In genomic region chrX:2848806-2849420, GRCh38 we compare ENCODE assay signal across 14 cellular contexts. TPM values are rescaled to one million over a fixed set of nuclear protein-coding genes. Genes with fewer than 3 reads are reported as not detected.
DNase-seq lines count a peak whose midpoint lies in the region; FAIRE-seq and TF ChIP-seq lines count a peak whose summit lies in the region.
"Had no signal": no experiment of that assay in that cellular context is flagged by ENCODE, and none has a peak within 500 bp of the region (broad histone marks: within the 10 kb centered on the region; RNA-seq: fewer than 3 reads in every experiment).

No MANE protein-coding gene starts in this region.

- CTCF ChIA-PET in A673 (lab: Charles Lee): no interaction called here

- peak; percentile 92 for FAIRE-seq in TTC549 (lab: Jason Lieb, UNC)
- FAIRE-seq: endothelial cell of umbilical vein had no signal

- H3K27ac ChIP-seq in A673 (ENCODE audit: low read depth, low read length, poor library complexity, severe bottlenecking): peak overlapping the region; percentile 43
- H3K27ac ChIP-seq in HUES48 (ENCODE audit: low read depth, low read length): peak overlapping the region; percentile 53
- H3K27ac ChIP-seq: Peyer's patch, spleen had no signal

- no peak for TF ChIP-seq CTCF in A673 (conservative IDR thresholded peaks at IDR 0.05; ENCODE audit: low read depth, low read length)

- no peaks in the 10 kb centered on the region for H3K9me3 ChIP-seq in A673 (ENCODE audit: low read depth, low read length, poor library complexity, severe bottlenecking)
- no peaks in the 10 kb centered on the region for H3K9me3 ChIP-seq in HUES48 (ENCODE audit: control insufficient read depth, insufficient read depth, low read length)
- H3K9me3 ChIP-seq: Peyer's patch had no signal

- intact Hi-C loops in A673 (cut with micrococcal nuclease; ENCODE audit: unreplicated experiment): no loop called here

- H3K4me1 ChIP-seq in A673 (ENCODE audit: insufficient read depth, low read length, poor library complexity, severe bottlenecking) (peaks cover 9% of the 10 kb centered on the region), HUES48 (ENCODE audit: control insufficient read depth, insufficient read depth, low read length) (peaks cover 21% of the 10 kb centered on the region)
- H3K4me1 ChIP-seq: Peyer's patch, spleen had no signal

- no peak overlapping the region for H3K4me3 ChIP-seq in A673 (ENCODE audit: low read depth, low read length, poor library complexity, severe bottlenecking)
- peak overlapping the region; percentile 23; the same call in 1 of the 2 replicates for H3K4me3 ChIP-seq in HUES48 (ENCODE audit: low read depth, low read length)
- H3K4me3 ChIP-seq: Peyer's patch, spleen had no signal

- H3K9ac ChIP-seq in HUES48 (ENCODE audit: low read depth, low read length): no peak overlapping the region

- H3K36me3 ChIP-seq in A673 (ENCODE audit: insufficient read depth, low read length, poor library complexity, severe bottlenecking) (peaks cover 7% of the 10 kb centered on the region), HUES48 (ENCODE audit: control insufficient read depth, insufficient read depth, low read length) (peaks cover 27% of the 10 kb centered on the region)
- H3K36me3 ChIP-seq: Peyer's patch, spleen had no signal

- POLR2A ChIA-PET in A673 (lab: Charles Lee; ENCODE audit: low non-redundant PET): no interaction called here

- H3K27me3 ChIP-seq in A673 (replicated peaks; ENCODE audit: insufficient read depth, low read depth, low read length, poor library complexity) (no peaks in the 10 kb centered on the region), HUES48 (ENCODE audit: control insufficient read depth, insufficient read depth, low read length) (no peaks in the 10 kb centered on the region)
- H3K27me3 ChIP-seq: Peyer's patch, spleen had no signal

- no TSS peak for BruUV-seq in A673 (replicated peaks; lab: Mats Ljungman, UMichigan)

- DNase-seq in A673 (ENCODE audit: low spot score) (peak; percentile 37), iris pigment epithelial cell (ENCODE audit: low read depth) (peak; percentile 81), NCI-H2081 (lab: John Stamatoyannopoulos, UW) (no peak), RKO (ENCODE audit: low spot score) (no peak), DMS53 (lab: John Stamatoyannopoulos, UW) (no peak), NCI-H1436 treated with DMSO at 0.1 percent for 48 hours (lab: John Stamatoyannopoulos, UW) (no peak)
- DNase-seq: activated CD4-positive, alpha-beta T cell treated with anti-CD3 and anti-CD28 coated beads, Interleukin-2, amount 10 ng/mL, durations not matched to agents 7 days and 5 days; activated naive CD8-positive, alpha-beta T cell treated with anti-CD3 and anti-CD28 coated beads for 36 hours; NCI-H1417 treated with DMSO at 0.1 percent for 48 hours; Peyer's patch; spleen had no signal

RNA-seq across cellular contexts. Expression of gene GYG2, which starts 20.2 kb away (rescaled TPM):
- 39.8 and 59.7 TPM in 2 replicates for total RNA-seq in A673 (2021)
- total RNA-seq: activated CD4-positive, alpha-beta T cell treated with anti-CD3 and anti-CD28 coated beads, Interleukin-2, amount 10 ng/mL, durations not matched to agents 7 days and 5 days; activated naive CD8-positive, alpha-beta T cell treated with anti-CD3 and anti-CD28 coated beads for 36 hours had no signal

Comparison
In these comparisons a context has a peak if more than half of its experiments do, and no peak if none do; other contexts are left out.
1. DNase-seq: peak in A673 (single experiment) and iris pigment epithelial cell (single experiment); none in NCI-H2081 (0 of 2), RKO (single experiment), DMS53 (single experiment) and NCI-H1436 treated with DMSO at 0.1 percent for 48 hours (single experiment).